Comparison of ENCODE assay signal across 9 cellular contexts in genomic region chr13:35979378-35979911, GRCh38.
A peak's percentile ranks its signal among the peaks of the same experiment; 100 is the strongest.
DNase-seq lines count a peak whose midpoint lies in the region; ATAC-seq, FAIRE-seq and TF ChIP-seq lines count a peak whose summit lies in the region.
"Had no signal": no experiment of that assay in that cellular context is flagged by ENCODE, and none has a peak within 500 bp of the region (broad histone marks: within the 10 kb centered on the region; RNA-seq: fewer than 3 reads in every experiment).

No MANE protein-coding gene starts in this region.

- no peak overlapping the region for H3K4me2 ChIP-seq in H1 (ENCODE audit: insufficient read depth in 1 of 2, low read depth in 2 of 2, low read length in 2 of 2)

- no peak for FAIRE-seq in H1 (lab: Jason Lieb, UNC)

- no peak overlapping the region for H2BK15ac ChIP-seq in H1 (ENCODE audit: low read length)

- no peak overlapping the region for H3K56ac ChIP-seq in H1 (replicated peaks; ENCODE audit: insufficient read length, low read depth, low read length)

- H3K27me3 ChIP-seq in MG63 (no peaks in the 10 kb centered on the region), H1 (replicated peaks in 1 of 4; ENCODE audit: control insufficient read depth in 3 of 4, extremely low read depth in 1 of 4, insufficient read depth in 3 of 4, low read length in 3 of 4) (no peaks in the 10 kb centered on the region), thoracic aorta (replicated peaks; ENCODE audit: insufficient read depth) (no peaks in the 10 kb centered on the region)

- H3K79me1 ChIP-seq in H1 (ENCODE audit: low read depth, low read length) = no peaks in the 10 kb centered on the region

- POLR2A ChIA-PET in H1 (lab: Charles Lee; ENCODE audit: partially characterized antibody) = interaction anchor here (0.7 to 1.4 kb wide), 3 partner anchors 9 to 296 kb away, joined by 3 to 7 read pairs (median 3); no protein-coding TSS in a partner anchor
- POLR2A ChIA-PET in activated CD8-positive, alpha-beta T cell treated with anti-CD3 and anti-CD28 coated beads for 36 hours (lab: Charles Lee) = no interaction called here

- TF ChIP-seq POLR2A in H1 (IDR thresholded peaks at IDR 0.05; ENCODE audit: control extremely low read depth in 1 of 2, low read depth in 2 of 2, low read length in 2 of 2) = no peak

- no peak overlapping the region for H4K8ac ChIP-seq in H1 (ENCODE audit: extremely low read depth, insufficient read depth, low read length)

- H3K27ac Mint-ChIP-seq in activated CD8-positive, alpha-beta T cell treated with anti-CD3 and anti-CD28 coated beads for 36 hours = no peak overlapping the region

- TF ChIP-seq CTCF in H1 (IDR thresholded peaks at IDR 0.05; ENCODE audit: control extremely low read depth in 1 of 3, insufficient read depth in 1 of 3, low read depth in 1 of 3, low read length in 3 of 3) (no peak), thoracic aorta (IDR thresholded peaks at IDR 0.05) (no peak)
- no peak for TF ChIP-seq CTCF in activated CD8-positive, alpha-beta T cell treated with anti-CD3 and anti-CD28 coated beads for 36 hours (IDR thresholded peaks at IDR 0.05)

- no peak overlapping the region for H3K9ac ChIP-seq in H1 (replicated peaks in 1 of 4; ENCODE audit: extremely low read depth in 1 of 4, low read depth in 3 of 4, low read length in 3 of 4)

- H3K23me2 ChIP-seq in H1 (ENCODE audit: low read depth, low read length) = no peaks in the 10 kb centered on the region

- no peak overlapping the region for H3K4me3 Mint-ChIP-seq in activated CD8-positive, alpha-beta T cell treated with anti-CD3 and anti-CD28 coated beads for 36 hours

- H2BK120ac ChIP-seq in H1 (replicated peaks; ENCODE audit: low read depth, low read length) = no peak overlapping the region

- H3K36me3 ChIP-seq in MG63 = no peaks in the 10 kb centered on the region
- peaks cover 0 to 3% (median 2%) of the 10 kb centered on the region in 4 experiments; a peak in 1 of 8 replicates for H3K36me3 ChIP-seq in H1 (ENCODE audit: control insufficient read depth in 2 of 4, insufficient read depth in 4 of 4, low read length in 3 of 4)
- no peaks in the 10 kb centered on the region for H3K36me3 ChIP-seq in thoracic aorta

- no peak overlapping the region for H3K4ac ChIP-seq in H1 (replicated peaks; ENCODE audit: insufficient read length, low read depth, low read length)

- H2AFZ ChIP-seq in H1 (ENCODE audit: low read length) = no peak overlapping the region

- peak overlapping the region; percentile 13; the same call in 1 of the 2 replicates for H2BK12ac ChIP-seq in H1 (ENCODE audit: low read depth, low read length)

- TF ChIP-seq EP300 in H1 (IDR thresholded peaks at IDR 0.05; ENCODE audit: borderline replicate concordance in 1 of 2, low read depth in 2 of 2, low read length in 2 of 2) = no peak

- intact Hi-C loops in activated CD8-positive, alpha-beta T cell treated with anti-CD3 and anti-CD28 coated beads for 36 hours (cut with micrococcal nuclease) = no loop called here

- H3K23ac ChIP-seq in H1 (ENCODE audit: insufficient read length) = no peak overlapping the region

- TF ChIP-seq RAD21 in H1 (IDR thresholded peaks at IDR 0.05 in 1 of 2, conservative IDR thresholded peaks at IDR 0.05 in 1 of 2; ENCODE audit: low read depth in 2 of 2, low read length in 2 of 2) = no peak

- DNase-seq in MG63 (peak; percentile 90), H1 (ENCODE audit: low read depth in 1 of 2, low spot score in 2 of 2) (no peak), lung microvascular endothelial cell (ENCODE audit: low read depth in 2 of 2) (peak; percentile 15 to 50), thoracic aorta (ENCODE audit: low spot score) (peak; percentile 76), NCI-H1105 (lab: John Stamatoyannopoulos, UW) (no peak), NCI-H2227 treated with DMSO at 0.1 percent for 48 hours (lab: John Stamatoyannopoulos, UW) (no peak)
- no peak for DNase-seq in activated CD8-positive, alpha-beta T cell treated with anti-CD3 and anti-CD28 coated beads for 36 hours

- CTCF ChIA-PET in H1 (lab: Charles Lee; ENCODE audit: partially characterized antibody) = interaction anchor here (0.6 to 4.3 kb wide), 44 partner anchors 9 to 1061 kb away, joined by 3 to 81 read pairs (median 4); no protein-coding TSS in a partner anchor
- CTCF ChIA-PET in activated CD8-positive, alpha-beta T cell treated with anti-CD3 and anti-CD28 coated beads for 36 hours (lab: Charles Lee) = interaction anchor here (0.6 to 3.9 kb wide), 8 partner anchors 15 to 756 kb away, joined by 3 to 38 read pairs (median 3); no protein-coding TSS in a partner anchor

- ATAC-seq in thoracic aorta (ENCODE audit: insufficient number of reproducible peaks, low FRiP score, low read depth) (peak; percentile 96), HG03469 (IDR thresholded peaks at IDR 0.05; ENCODE audit: unreplicated experiment) (no peak)
- ATAC-seq in activated CD8-positive, alpha-beta T cell treated with anti-CD3 and anti-CD28 coated beads for 36 hours = no peak

- H3K27me3 Mint-ChIP-seq in activated CD8-positive, alpha-beta T cell treated with anti-CD3 and anti-CD28 coated beads for 36 hours = peaks cover 3% of the 10 kb centered on the region

- H4K5ac ChIP-seq in H1 (ENCODE audit: insufficient read length, low read depth, low read length) = no peak overlapping the region

- H3K9me3 Mint-ChIP-seq in activated CD8-positive, alpha-beta T cell treated with anti-CD3 and anti-CD28 coated beads for 36 hours = peaks cover 3% of the 10 kb centered on the region

- no peak overlapping the region for H4K91ac ChIP-seq in H1 (replicated peaks; ENCODE audit: insufficient read length, low read length)

- no peak overlapping the region for H3K18ac ChIP-seq in H1 (ENCODE audit: extremely low read depth, low read length)

- H3K4me3 ChIP-seq in MG63 (no peak overlapping the region), H1 (ENCODE audit: extremely low read depth in 1 of 4, insufficient read depth in 2 of 4, low read depth in 3 of 4, low read length in 4 of 4) (no peak overlapping the region), thoracic aorta (peak overlapping the region; percentile 15)

- no peak overlapping the region for H3K14ac ChIP-seq in H1 (ENCODE audit: insufficient read length)

- H3K27ac ChIP-seq in H1 (ENCODE audit: low read depth, low read length) = no peak overlapping the region
- H3K27ac ChIP-seq in thoracic aorta = peak overlapping the region; percentile 74 to 78
- H3K27ac ChIP-seq: VCaP had no signal

- H2BK20ac ChIP-seq in H1 (ENCODE audit: low read length) = peak overlapping the region; percentile 41; the same call in 1 of the 2 replicates

- H3K36me3 Mint-ChIP-seq in activated CD8-positive, alpha-beta T cell treated with anti-CD3 and anti-CD28 coated beads for 36 hours (ENCODE audit: low read depth) = no peaks in the 10 kb centered on the region

- H3K4me1 ChIP-seq in H1 (replicated peaks in 1 of 4; ENCODE audit: control insufficient read depth in 3 of 4, insufficient read depth in 4 of 4, low read length in 3 of 4) (peaks cover 0 to under 1% (median 0%) of the 10 kb centered on the region in 4 experiments; a peak in 4 of 7 replicates), thoracic aorta (ENCODE audit: control insufficient read depth in 1 of 2, low read depth in 2 of 2) (peaks cover 6 to 13% of the 10 kb centered on the region in 2 donors)

- H2BK5ac ChIP-seq in H1 (ENCODE audit: low read depth, low read length) = no peak overlapping the region

- H3K79me2 ChIP-seq in H1 (ENCODE audit: control insufficient read depth in 1 of 2, insufficient read depth in 2 of 2, low read length in 2 of 2) = no peaks in the 10 kb centered on the region

- H4K20me1 ChIP-seq in H1 (replicated peaks in 1 of 2; ENCODE audit: control insufficient read depth in 1 of 2, insufficient read depth in 2 of 2, low read length in 2 of 2) = no peaks in the 10 kb centered on the region

- 92% methylated on average over 8 of the region's 8 CpGs; no CpG with 5 or more reads in 1 of the 2 experiments for WGBS in H1 (ENCODE audit: extremely low coverage in 1 of 2, insufficient coverage in 1 of 2, insufficient read length in 1 of 2, insufficient replicate concordance in 2 of 2, low coverage in 1 of 2, low lambda C conversion rate in 2 of 2, missing lambda C conversion rate in 1 of 2), 2 experiments

- H2AK5ac ChIP-seq in H1 (ENCODE audit: low read depth, low read length) = no peak overlapping the region

- H3K9me3 ChIP-seq in MG63 = peaks cover 10% of the 10 kb centered on the region
- peaks cover 13 to 24% of the 10 kb centered on the region in 2 experiments; a peak in 3 of 4 replicates for H3K9me3 ChIP-seq in H1 (ENCODE audit: insufficient read depth in 2 of 2, low read depth in 1 of 2, low read length in 1 of 2)
- no peaks in the 10 kb centered on the region for H3K9me3 ChIP-seq in thoracic aorta

- no peaks in the 10 kb centered on the region for H3K4me1 Mint-ChIP-seq in activated CD8-positive, alpha-beta T cell treated with anti-CD3 and anti-CD28 coated beads for 36 hours (ENCODE audit: low read depth)

TF ChIP-seq in H1, 55 proteins besides CTCF, POLR2A, EP300 and RAD21:
- TF ChIP-seq RXRA (IDR thresholded peaks at IDR 0.05; ENCODE audit: insufficient read depth, low read depth, low read length) = no peak
- no peak for TF ChIP-seq NRF1 (IDR thresholded peaks at IDR 0.05; ENCODE audit: low read depth, low read length)
- no peak for TF ChIP-seq NANOG (IDR thresholded peaks at IDR 0.05; ENCODE audit: insufficient read depth, low read depth, low read length, poor library complexity, severe bottlenecking)
- no peak for TF ChIP-seq MAFK (IDR thresholded peaks at IDR 0.05; ENCODE audit: low read depth, low read length)
- TF ChIP-seq SP1 (IDR thresholded peaks at IDR 0.05; ENCODE audit: low read depth, low read length) = no peak
- no peak for TF ChIP-seq ASH2L (IDR thresholded peaks at IDR 0.05; ENCODE audit: low read length)
- no peak for TF ChIP-seq PHF8 (conservative IDR thresholded peaks at IDR 0.05; ENCODE audit: low read depth, low read length)
- TF ChIP-seq KDM4A (IDR thresholded peaks at IDR 0.05; ENCODE audit: low read depth, low read length, severe bottlenecking) = no peak
- no peak for TF ChIP-seq TEAD4 (IDR thresholded peaks at IDR 0.05; ENCODE audit: low read depth, low read length)
- no peak for TF ChIP-seq SP2 (IDR thresholded peaks at IDR 0.05; ENCODE audit: low read length)
- no peak for TF ChIP-seq RNF2 (IDR thresholded peaks at IDR 0.05; ENCODE audit: borderline replicate concordance, low read depth, low read length, missing control alignments, poor library complexity, severe bottlenecking)
- TF ChIP-seq POU5F1 (IDR thresholded peaks at IDR 0.05; ENCODE audit: low read depth, low read length) = no peak
- TF ChIP-seq FOSL1 (IDR thresholded peaks at IDR 0.05; ENCODE audit: insufficient read depth, low read depth, low read length) = no peak
- no peak for TF ChIP-seq GTF2F1 (IDR thresholded peaks at IDR 0.05; ENCODE audit: borderline replicate concordance, low read depth, low read length)
- TF ChIP-seq TCF12 (IDR thresholded peaks at IDR 0.05; ENCODE audit: low read depth, low read length) = no peak
- TF ChIP-seq SRF (IDR thresholded peaks at IDR 0.05; ENCODE audit: low read depth, low read length) = no peak
- no peak for TF ChIP-seq HDAC6 (IDR thresholded peaks at IDR 0.05; ENCODE audit: low read depth, low read length)

Comparison
In these comparisons a context has a peak if more than half of its experiments do, and no peak if none do; other contexts are left out.
1. DNase-seq: peak in MG63 (single experiment), lung microvascular endothelial cell (2 of 2) and thoracic aorta (single experiment); none in H1 (0 of 2), activated CD8-positive, alpha-beta T cell treated with anti-CD3 and anti-CD28 coated beads for 36 hours (single experiment), NCI-H1105 (single experiment) and NCI-H2227 treated with DMSO at 0.1 percent for 48 hours (single experiment).